Comparison of ENCODE assay signal across 8 cellular contexts in genomic region chr10:129465796-129466702, GRCh38. TPM values are rescaled to one million over a fixed set of nuclear protein-coding genes. Genes with fewer than 3 reads are reported as not detected.
A peak's percentile ranks its signal among the peaks of the same experiment; 100 is the strongest.
DNase-seq lines count a peak whose midpoint lies in the region; ATAC-seq and TF ChIP-seq lines count a peak whose summit lies in the region.

No MANE protein-coding gene starts in this region.

- peak overlapping the region in 4 of 5 experiments; percentile 28 to 70 (median 58) for H3K4me3 Mint-ChIP-seq in brain

- H3K27ac Mint-ChIP-seq in brain, result no peak overlapping the region

- DNase-seq in activated CD4-positive, CD25-positive, alpha-beta regulatory T cell (lab: John Stamatoyannopoulos, UW), result no peak
- DNase-seq in NCI-H1417 treated with DMSO at 0.1 percent for 48 hours (lab: John Stamatoyannopoulos, UW) (no peak), cortex of kidney (lab: John Stamatoyannopoulos, UW) (no peak), NOMO-1 (lab: John Stamatoyannopoulos, UW; ENCODE audit: unreplicated experiment in 2 of 2) (no peak)

- peaks cover 17% of the 10 kb centered on the region for H3K4me1 ChIP-seq in mononuclear cell (ENCODE audit: insufficient read depth, low read length)

- no peaks in the 10 kb centered on the region for H3K9me3 ChIP-seq in mononuclear cell (ENCODE audit: low read depth, low read length)

- no peaks in the 10 kb centered on the region for H3K36me3 Mint-ChIP-seq in brain

- peak; percentile 1 for ATAC-seq in HG03139 (IDR thresholded peaks at IDR 0.05; ENCODE audit: unreplicated experiment)

- H3K4me1 Mint-ChIP-seq in brain, result peaks cover 9% of the 10 kb centered on the region

- H3K4me3 ChIP-seq in GM08714 (ENCODE audit: low read length) (peak overlapping the region; percentile 65; the same call in 1 of the 2 replicates), mononuclear cell (ENCODE audit: low read length) (peak overlapping the region; percentile 51)

- no peaks in the 10 kb centered on the region for H3K27me3 ChIP-seq in mononuclear cell (ENCODE audit: insufficient read depth, low read length)

- peaks cover 15% of the 10 kb centered on the region for H3K27me3 Mint-ChIP-seq in brain

- TF ChIP-seq CTCF in brain (conservative IDR thresholded peaks at IDR 0.05), result no peak

- H3K9me3 Mint-ChIP-seq in brain, result peaks cover 0 to 6% (median 0%) of the 10 kb centered on the region in 5 experiments

RNA-seq across cellular contexts. Expression of gene MGMT, which starts 1.0 kb away (rescaled TPM):
- 7.7 TPM for polyA plus RNA-seq in brain (ENCODE audit: insufficient read depth, low read depth, low replicate concordance)
- 10.3 TPM for total RNA-seq in mononuclear cell
